In genomic region chr10:21078410-21079329, GRCh38 we compare ENCODE assay signal across 1 cellular context.
A peak's percentile ranks its signal among the peaks of the same experiment; 100 is the strongest.
TF ChIP-seq lines count a peak whose summit lies in the region.

No MANE protein-coding gene starts in this region.

TF ChIP-seq in K562, 482 proteins besides CTCF, POLR2A, EP300 and RAD21 (continued from another document and continues in another):
- no peak for TF ChIP-seq TFAP4 (CRISPR knock-in tag; IDR thresholded peaks at IDR 0.05; ENCODE audit: borderline replicate concordance)
- no peak; the same call in 1 of the 2 replicates for TF ChIP-seq CTBP1 (IDR thresholded peaks at IDR 0.05; ENCODE audit: borderline replicate concordance)
- TF ChIP-seq RBM34 (IDR thresholded peaks at IDR 0.05; ENCODE audit: borderline replicate concordance, insufficient read depth, low read length), result no peak
- 0 out of 2 replicates have a peak, but pooled peaks have one; percentile 7 for TF ChIP-seq ZNF592 (IDR thresholded peaks at IDR 0.05)
- no peak for TF ChIP-seq MEIS2 (IDR thresholded peaks at IDR 0.05; ENCODE audit: partially characterized antibody)
- TF ChIP-seq UBTF (IDR thresholded peaks at IDR 0.05; ENCODE audit: borderline replicate concordance in 1 of 2, low read depth in 2 of 2, low read length in 2 of 2), result no peak
- TF ChIP-seq ZFP1 (CRISPR knock-in tag; IDR thresholded peaks at IDR 0.05), result peak; percentile 68; the same call in 1 of the 2 replicates
- no peak for TF ChIP-seq CBX8 (IDR thresholded peaks at IDR 0.05; ENCODE audit: borderline replicate concordance, extremely low read depth, low read depth, low read length, poor library complexity, severe bottlenecking)
- no peak for TF ChIP-seq POLR2G (IDR thresholded peaks at IDR 0.05; ENCODE audit: low read depth, low read length)
- no peak for TF ChIP-seq SPI1 (IDR thresholded peaks at IDR 0.05; ENCODE audit: borderline replicate concordance, low read depth, low read length)
- TF ChIP-seq SIN3A (IDR thresholded peaks at IDR 0.05; ENCODE audit: borderline replicate concordance in 2 of 2, control insufficient read depth in 1 of 2, low read depth in 2 of 2, low read length in 2 of 2), result no peak
- TF ChIP-seq CREB3 (tag; conservative IDR thresholded peaks at IDR 0.05; ENCODE audit: low read depth), result peak; percentile 90
- TF ChIP-seq ZNF184 (CRISPR knock-in tag; IDR thresholded peaks at IDR 0.05), result no peak
- no peak for TF ChIP-seq ZNF384 (IDR thresholded peaks at IDR 0.05; ENCODE audit: low read depth, low read length)
- TF ChIP-seq BMI1 (IDR thresholded peaks at IDR 0.05; ENCODE audit: low read length), result no peak
- TF ChIP-seq CHD2 (IDR thresholded peaks at IDR 0.05; ENCODE audit: low read depth, low read length), result no peak
- TF ChIP-seq PHB2 (IDR thresholded peaks at IDR 0.05; ENCODE audit: low read depth), result no peak
- TF ChIP-seq ZNF561 (CRISPR knock-in tag; conservative IDR thresholded peaks at IDR 0.05), result peak; percentile 76; the same call in 1 of the 2 replicates
- TF ChIP-seq MTA2 (IDR thresholded peaks at IDR 0.05; ENCODE audit: low read depth), result no peak
- peak; percentile 51 for TF ChIP-seq KLF16 (IDR thresholded peaks at IDR 0.05)
- TF ChIP-seq SMARCB1 (IDR thresholded peaks at IDR 0.05; ENCODE audit: insufficient read length, low read depth), result no peak
- no peak for TF ChIP-seq ARID4B (CRISPR knock-in tag; IDR thresholded peaks at IDR 0.05)
- peak; percentile 74 for TF ChIP-seq ZBTB12 (CRISPR knock-in tag; IDR thresholded peaks at IDR 0.05)
- no peak for TF ChIP-seq SREBF1 (IDR thresholded peaks at IDR 0.05; ENCODE audit: borderline replicate concordance, low read depth, low read length)
- TF ChIP-seq ZFP36 (IDR thresholded peaks at IDR 0.05; ENCODE audit: low read depth, low read length, partially characterized antibody), result no peak
- no peak for TF ChIP-seq MYBL2 (IDR thresholded peaks at IDR 0.05; ENCODE audit: low read depth)
- TF ChIP-seq MYBL2 (CRISPR knock-in tag; IDR thresholded peaks at IDR 0.05; ENCODE audit: borderline replicate concordance), result no peak
- TF ChIP-seq E2F3 (CRISPR knock-in tag; IDR thresholded peaks at IDR 0.05), result peak; percentile 90; the same call in 1 of the 2 replicates
- peak; percentile 65 for TF ChIP-seq ZNF134 (CRISPR knock-in tag; conservative IDR thresholded peaks at IDR 0.05)
- TF ChIP-seq IFI16 (CRISPR knock-in tag; IDR thresholded peaks at IDR 0.05), result no peak
- no peak for TF ChIP-seq NR2C1 (IDR thresholded peaks at IDR 0.05)
- TF ChIP-seq NR2C1 (tag; IDR thresholded peaks at IDR 0.05), result peak; percentile 86
- peak; percentile 91 for TF ChIP-seq PATZ1 (CRISPR knock-in tag; IDR thresholded peaks at IDR 0.05; ENCODE audit: borderline replicate concordance)
- TF ChIP-seq NFIC (IDR thresholded peaks at IDR 0.05), result no peak
- TF ChIP-seq NONO (IDR thresholded peaks at IDR 0.05; ENCODE audit: low read depth in 2 of 2, low read length in 1 of 2), result no peak
- TF ChIP-seq ZC3H8 (IDR thresholded peaks at IDR 0.05), result no peak
- TF ChIP-seq ZNF766 (CRISPR knock-in tag; conservative IDR thresholded peaks at IDR 0.05), result peak; percentile 96
- TF ChIP-seq PKNOX1 (IDR thresholded peaks at IDR 0.05), result no peak
- no peak for TF ChIP-seq BRCA1 (IDR thresholded peaks at IDR 0.05)
- no peak for TF ChIP-seq BRCA1 (CRISPR knock-in tag; IDR thresholded peaks at IDR 0.05)
- TF ChIP-seq DMBX1 (CRISPR knock-in tag; IDR thresholded peaks at IDR 0.05; ENCODE audit: borderline replicate concordance), result peak; percentile 96
- no peak for TF ChIP-seq SMARCA4 (IDR thresholded peaks at IDR 0.05)
- TF ChIP-seq PTBP1 (IDR thresholded peaks at IDR 0.05; ENCODE audit: low read depth, low read length), result no peak
- peak; percentile 23; the same call in 1 of the 2 replicates for TF ChIP-seq SNAPC5 (CRISPR knock-in tag; IDR thresholded peaks at IDR 0.05)
- TF ChIP-seq XRCC5 (IDR thresholded peaks at IDR 0.05; ENCODE audit: low read depth, low read length), result no peak
- no peak for TF ChIP-seq NR2C2 (CRISPR knock-in tag; IDR thresholded peaks at IDR 0.05)
- TF ChIP-seq NR2C2 (tag; IDR thresholded peaks at IDR 0.05), result peak; percentile 22; the same call in 1 of the 2 replicates
- TF ChIP-seq ELK3 (CRISPR knock-in tag; IDR thresholded peaks at IDR 0.05), result peak; percentile 89; the same call in 1 of the 2 replicates
